In genomic region chr11:11163256-11163655, GRCh38 we compare ENCODE assay signal across 13 cellular contexts.
DNase-seq lines count a peak whose midpoint lies in the region; ATAC-seq and TF ChIP-seq lines count a peak whose summit lies in the region.
"Had no signal": no experiment of that assay in that cellular context is flagged by ENCODE, and none has a peak within 500 bp of the region (broad histone marks: within the 10 kb centered on the region; RNA-seq: fewer than 3 reads in every experiment).

No MANE protein-coding gene starts in this region.

- no peaks in the 10 kb centered on the region for H3K36me3 ChIP-seq in rectal smooth muscle tissue (ENCODE audit: control insufficient read depth, insufficient read depth, low read length)
- H3K36me3 ChIP-seq: left lung, SJSA1 had no signal

- no peak for ATAC-seq in HG03460 (IDR thresholded peaks at IDR 0.05; ENCODE audit: unreplicated experiment)
- ATAC-seq in GM18517 (IDR thresholded peaks at IDR 0.05; ENCODE audit: unreplicated experiment) = no peak
- ATAC-seq: left lung had no signal

- H3K9ac ChIP-seq in rectal smooth muscle tissue (ENCODE audit: low read length) = no peak overlapping the region
- H3K9ac ChIP-seq: parathyroid adenoma had no signal

- TF ChIP-seq CTCF in fibroblast of mammary gland (conservative IDR thresholded peaks at IDR 0.05; ENCODE audit: control insufficient read depth, insufficient read depth, low read depth, low read length) = peak; percentile 6

- DNase-seq in EL (peak; percentile 9), NCI-H69 (lab: John Stamatoyannopoulos, UW) (peak; percentile 46), fibroblast of mammary gland (ENCODE audit: low read depth) (peak; percentile 12), NCI-H510A treated with DMSO at 0.1 percent for 48 hours (lab: John Stamatoyannopoulos, UW) (no peak), putamen (ENCODE audit: low spot score) (no peak)
- DNase-seq: activated CD4-positive, alpha-beta T cell treated with anti-CD3 and anti-CD28 coated beads for 4 hours; activated naive CD8-positive, alpha-beta T cell treated with anti-CD3 and anti-CD28 coated beads, Interleukin-2, amount 10 ng/mL, durations not matched to agents 7 days and 5 days; left lung had no signal

- H3K4me1 ChIP-seq in rectal smooth muscle tissue (ENCODE audit: control insufficient read depth, insufficient read depth, low read length) = peaks cover 20% of the 10 kb centered on the region
- H3K4me1 ChIP-seq: left lung, parathyroid adenoma, SJSA1 had no signal

- no peaks in the 10 kb centered on the region for H3K27me3 ChIP-seq in rectal smooth muscle tissue (ENCODE audit: control insufficient read depth, insufficient read depth, low read length)
- H3K27me3 ChIP-seq: left lung, SJSA1 had no signal

- H3K4me3 ChIP-seq in fibroblast of mammary gland (ENCODE audit: control insufficient read depth, low read depth, low read length) = no peak overlapping the region
- H3K4me3 ChIP-seq in rectal smooth muscle tissue (ENCODE audit: low read length) = no peak overlapping the region
- H3K4me3 ChIP-seq: left lung, SJSA1 had no signal

- peak overlapping the region; percentile 76 for H3K27ac ChIP-seq in rectal smooth muscle tissue (ENCODE audit: low read depth, low read length)
- H3K27ac ChIP-seq: left lung, parathyroid adenoma, SJSA1 had no signal

Comparison
In these comparisons a context has a peak if more than half of its experiments do, and no peak if none do; other contexts are left out.
1. DNase-seq: peak in EL (single experiment), NCI-H69 (single experiment) and fibroblast of mammary gland (single experiment); none in NCI-H510A treated with DMSO at 0.1 percent for 48 hours (single experiment) and putamen (single experiment).